In the genomic region with DNA sequence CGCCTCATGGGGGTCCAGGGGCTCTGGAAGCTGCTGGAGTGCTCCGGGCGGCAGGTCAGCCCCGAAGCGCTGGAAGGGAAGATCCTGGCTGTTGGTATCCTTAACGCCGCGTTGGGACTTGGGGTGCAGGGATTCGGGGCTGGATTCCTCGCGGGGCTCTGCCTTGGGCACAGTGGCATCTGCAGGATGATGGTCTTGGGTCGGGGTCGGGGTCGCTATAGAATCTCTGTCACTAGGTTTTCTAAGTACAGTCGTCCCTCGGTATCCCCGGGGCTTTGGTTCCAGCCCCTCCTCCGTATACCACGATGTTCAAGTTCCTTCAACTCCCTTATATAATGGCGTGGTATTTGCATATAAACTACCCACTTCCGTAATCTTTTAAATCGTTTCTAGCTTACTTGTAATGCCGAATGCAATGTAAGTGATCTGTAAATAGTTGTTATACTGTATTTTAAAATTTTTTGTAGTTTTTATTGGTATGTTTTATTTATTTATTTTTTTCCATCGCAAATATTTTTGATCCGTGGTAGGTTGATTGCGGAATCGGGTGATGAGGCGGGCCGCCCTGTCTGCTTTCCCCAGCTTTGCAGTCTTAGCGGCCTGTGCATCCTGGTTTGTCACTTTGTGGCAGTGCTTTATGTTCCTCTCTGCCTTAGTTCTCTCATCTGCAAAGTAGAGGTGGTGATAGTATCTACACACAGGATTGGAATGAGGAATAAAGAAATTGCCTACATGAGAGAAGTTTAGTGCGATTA, we compare ENCODE assay signal across 8 cellular contexts. TPM values are rescaled to one million over a fixed set of nuclear protein-coding genes. Genes with fewer than 3 reads are reported as not detected.
DNase-seq lines count a peak whose midpoint lies in the region; ATAC-seq and TF ChIP-seq lines count a peak whose summit lies in the region.

No MANE protein-coding gene starts in this region.

- peak in 1 of 3 donors; percentile 33 for TF ChIP-seq POLR2A in spleen (IDR thresholded peaks at IDR 0.05)

- no peaks in the 10 kb centered on the region for H3K9me3 Mint-ChIP-seq in H9

- H3K23ac ChIP-seq in H9 (ENCODE audit: insufficient read length, low read depth, low read length), result no peak overlapping the region

- H3K18ac ChIP-seq in H9 (ENCODE audit: insufficient read length, low read depth, low read length), result no peak overlapping the region

- H3K27ac Mint-ChIP-seq in H9 (peak overlapping the region; percentile 92 to 97 (median 94)), T-helper 17 cell (peak overlapping the region; percentile 99)

- no peaks in the 10 kb centered on the region for H3K27me3 Mint-ChIP-seq in H9 (ENCODE audit: low read depth)
- no peaks in the 10 kb centered on the region for H3K27me3 Mint-ChIP-seq in T-helper 17 cell

- H3K9me3 ChIP-seq in H9 (ENCODE audit: control insufficient read depth, low read depth, low read length) (no peaks in the 10 kb centered on the region), T-helper 17 cell (ENCODE audit: control insufficient read depth, low read length, poor library complexity, severe bottlenecking) (no peaks in the 10 kb centered on the region), spleen (no peaks in the 10 kb centered on the region)

- H2BK12ac ChIP-seq in H9 (ENCODE audit: insufficient read length, low read depth, low read length), result no peak overlapping the region

- H2BK20ac ChIP-seq in H9 (ENCODE audit: low read depth, low read length, poor library complexity, severe bottlenecking), result no peak overlapping the region

- peaks cover 11 to 14% of the 10 kb centered on the region in 2 experiments for H3K4me1 Mint-ChIP-seq in H9
- peaks cover 30% of the 10 kb centered on the region for H3K4me1 Mint-ChIP-seq in T-helper 17 cell

- H3K36me3 Mint-ChIP-seq in H9 (ENCODE audit: insufficient read depth in 1 of 3, low read depth in 3 of 3) (no peaks in the 10 kb centered on the region), T-helper 17 cell (ENCODE audit: low read depth) (peaks cover 2% of the 10 kb centered on the region)

- H3K9ac ChIP-seq in H9 (ENCODE audit: extremely low read depth, insufficient read length, low read length), result peak overlapping the region; percentile 67

- H4K20me1 ChIP-seq in H9 (ENCODE audit: control insufficient read depth, insufficient read depth, insufficient read length), result no peaks in the 10 kb centered on the region

- intact Hi-C loops in spleen (cut with DNase I; ENCODE audit: low total_unique reads), result loop anchor here (5.0 kb wide), 2 partner anchors 249 to 264 kb away; a partner anchor contains a TSS

- CTCF ChIA-PET in GM10248 (lab: Yijun Ruan, JAX), result interaction anchor here (0.7 to 6.8 kb wide), 16 partner anchors 9 to 266 kb away, joined by 3 to 36 read pairs (median 4); no protein-coding TSS in a partner anchor

- H2AK5ac ChIP-seq in H9 (ENCODE audit: insufficient read length, low read length), result no peak overlapping the region

- H3T11ph ChIP-seq in H9 (ENCODE audit: low read length), result no peak overlapping the region

- peak; percentile 29 for DNase-seq in GM10248 (ENCODE audit: extremely low spot score)
- peak; percentile 37 for DNase-seq in H9
- no peak for DNase-seq in LNCaP clone FGC (ENCODE audit: low read depth)
- DNase-seq in T-helper 17 cell, result peak; percentile 17 to 23 (median 19)
- peak; percentile 39 for DNase-seq in brain microvascular endothelial cell
- peak; percentile 40 for DNase-seq in inferior parietal cortex (ENCODE audit: extremely low spot score)
- peak; percentile 89 for DNase-seq in spleen
- DNase-seq in iPS-NIHi7 (ENCODE audit: extremely low spot score), result no peak

- peaks cover 7% of the 10 kb centered on the region for H3K23me2 ChIP-seq in H9 (ENCODE audit: insufficient read length, low read depth, low read length, poor library complexity, severe bottlenecking)

- H4K91ac ChIP-seq in H9 (ENCODE audit: insufficient read length, low read depth, low read length), result no peak overlapping the region

- no peak overlapping the region for H3K4ac ChIP-seq in H9 (ENCODE audit: low read depth, low read length)

- no CpG with 5 or more reads among the region's 31 CpGs for WGBS in H9 (ENCODE audit: extremely low coverage, insufficient read length, low lambda C conversion rate)
- 0 to 1% (median 0%) methylated on average over 31 of the region's 31 CpGs for WGBS in spleen, 5 donors

- no peaks in the 10 kb centered on the region; the same call in 1 of the 2 replicates for H3K4me1 ChIP-seq in H9 (ENCODE audit: insufficient read depth, low read length)
- peaks cover 21 to 57% (median 45%) of the 10 kb centered on the region in 6 donors for H3K4me1 ChIP-seq in spleen

- no peak overlapping the region for H2BK120ac ChIP-seq in H9 (ENCODE audit: low read depth, low read length, poor library complexity, severe bottlenecking)

- no peak overlapping the region for H4K8ac ChIP-seq in H9 (replicated peaks; ENCODE audit: insufficient read length, low read depth, low read length)

- H3K4me2 ChIP-seq in H9 (ENCODE audit: insufficient read depth, insufficient read length, low read length), result peak overlapping the region; percentile 98

- H2BK5ac ChIP-seq in H9 (ENCODE audit: insufficient read length, low read length), result no peak overlapping the region

- H2BK15ac ChIP-seq in H9 (ENCODE audit: low read depth, low read length), result no peak overlapping the region

- H3K4me3 ChIP-seq in LNCaP clone FGC (ENCODE audit: low read depth, low read length) (peak overlapping the region; percentile 93), brain microvascular endothelial cell (ENCODE audit: low read depth, low read length) (peak overlapping the region; percentile 93), spleen (peak overlapping the region; percentile 84 to 97 (median 93))

- TF ChIP-seq CTCF in GM10248 (IDR thresholded peaks at IDR 0.05; ENCODE audit: control extremely low read depth, extremely low read depth, low read depth, missing control alignments) (no peak), H9 (conservative IDR thresholded peaks at IDR 0.05) (no peak), LNCaP clone FGC (IDR thresholded peaks at IDR 0.05; ENCODE audit: control insufficient read depth, extremely low read depth, insufficient read depth) (no peak), brain microvascular endothelial cell (IDR thresholded peaks at IDR 0.05; ENCODE audit: low read depth, low read length, missing control alignments) (peak; percentile 9), spleen (IDR thresholded peaks at IDR 0.05 in 8 of 11, conservative IDR thresholded peaks at IDR 0.05 in 3 of 11) (peak in 4 of 11 experiments; percentile 13 to 35 (median 23))

- H3K56ac ChIP-seq in H9 (ENCODE audit: insufficient read length, low read depth, low read length), result no peak overlapping the region

- no peaks in the 10 kb centered on the region for H3K36me3 ChIP-seq in brain microvascular endothelial cell (replicated peaks)
- H3K36me3 ChIP-seq in spleen, result peaks cover 0 to 14% (median 5%) of the 10 kb centered on the region in 6 donors

- no peak overlapping the region for H3K14ac ChIP-seq in H9 (ENCODE audit: insufficient read depth, low read length)

- no peaks in the 10 kb centered on the region for H3K79me1 ChIP-seq in H9 (ENCODE audit: insufficient read depth, low read depth, low read length, poor library complexity, severe bottlenecking)

- no peak overlapping the region for H4K5ac ChIP-seq in H9 (ENCODE audit: insufficient read length, low read depth, low read length)

- no peaks in the 10 kb centered on the region for H3K27me3 ChIP-seq in H9 (ENCODE audit: insufficient read depth, low read length)
- H3K27me3 ChIP-seq in brain microvascular endothelial cell (replicated peaks), result no peaks in the 10 kb centered on the region
- H3K27me3 ChIP-seq in spleen (replicated peaks in 1 of 7), result no peaks in the 10 kb centered on the region

- H2AFZ ChIP-seq in H9 (ENCODE audit: low read length), result no peak overlapping the region

- H3K4me3 Mint-ChIP-seq in H9 (peak overlapping the region; percentile 92 to 96), T-helper 17 cell (peak overlapping the region; percentile 97)

- ATAC-seq in T-helper 17 cell, result peak; percentile 63

- no peak overlapping the region for H3K27ac ChIP-seq in H9 (ENCODE audit: insufficient read length, low read depth, low read length)
- peak overlapping the region; percentile 88 for H3K27ac ChIP-seq in brain microvascular endothelial cell
- peak overlapping the region; percentile 94 to 100 (median 98) for H3K27ac ChIP-seq in spleen

- H3K79me2 ChIP-seq in H9 (ENCODE audit: insufficient read depth, low read length), result peaks cover 2% of the 10 kb centered on the region; the same call in 1 of the 2 replicates

- in situ Hi-C loops in brain microvascular endothelial cell (cut with HindIII; ENCODE audit: low pct_ligation_motif_present, low sequenced_read_pairs), result no loop called here

- POLR2A ChIA-PET in GM10248 (lab: Yijun Ruan, JAX), result interaction anchor here (1.0 to 1.4 kb wide), 2 partner anchors 248 to 250 kb away, joined by 4 to 7 read pairs; a partner anchor contains a TSS

RNA-seq across cellular contexts. Expression of a gene that starts 0.6 kb away (rescaled TPM):
- 26.3 and 26.8 TPM in 2 replicates for total RNA-seq in H9 (2021)
- total RNA-seq in T-helper 17 cell, result 10 to 100 TPM; 76.3 to 87.3 TPM
- 100 to 1,000 TPM in 2 of 7 donors, 10 to 100 TPM in 5; 55.1 to 101 (median 76.6) TPM for total RNA-seq in spleen
- polyA plus RNA-seq in spleen, result 100 to 1,000 TPM in 1 of 3 donors, 10 to 100 TPM in 2; 58.0 to 123 (median 64.7) TPM

RNA-seq across cellular contexts. Expression of a gene that starts 47.5 kb away (rescaled TPM):
- total RNA-seq in H9 (2021) (5.3 and 9.0 TPM in 2 replicates), T-helper 17 cell (10 to 100 TPM in 1 of 2 donors, 1 to 10 TPM in 1; 9.9 to 10.7 TPM), spleen (10 to 100 TPM in 6 of 7 donors, 1 to 10 TPM in 1; 9.7 to 30.4 (median 18.8) TPM)
- polyA plus RNA-seq in spleen, result 10 to 100 TPM in 1 of 3 donors, 1 to 10 TPM in 2; 6.0 to 10.6 (median 8.4) TPM

RNA-seq across cellular contexts. Expression of a gene that starts 47.7 kb away (rescaled TPM):
- total RNA-seq in H9 (2021) (23.1 and 23.5 TPM in 2 replicates), T-helper 17 cell (under 1 TPM; 0.22 to 0.37 TPM), spleen (1 to 10 TPM; 2.8 to 5.5 (median 4.5) TPM)
- 1 to 10 TPM in 2 of 3 donors, under 1 TPM in 1; 0.89 to 1.7 (median 1.3) TPM for polyA plus RNA-seq in spleen

Comparison
In these comparisons a context has a peak if more than half of its experiments do, and no peak if none do; other contexts are left out.
1. DNase-seq: peak in GM10248 (single experiment), H9 (single experiment), T-helper 17 cell (3 of 3), brain microvascular endothelial cell (single experiment), inferior parietal cortex (single experiment) and spleen (single experiment); none in LNCaP clone FGC (single experiment) and iPS-NIHi7 (single experiment).
2. Peak in every context shown above with its lines, with median percentiles within 50 percentile points of each other: H3K4me3 ChIP-seq.